1 cellular context compared by ENCODE assay signal in the genomic region with DNA sequence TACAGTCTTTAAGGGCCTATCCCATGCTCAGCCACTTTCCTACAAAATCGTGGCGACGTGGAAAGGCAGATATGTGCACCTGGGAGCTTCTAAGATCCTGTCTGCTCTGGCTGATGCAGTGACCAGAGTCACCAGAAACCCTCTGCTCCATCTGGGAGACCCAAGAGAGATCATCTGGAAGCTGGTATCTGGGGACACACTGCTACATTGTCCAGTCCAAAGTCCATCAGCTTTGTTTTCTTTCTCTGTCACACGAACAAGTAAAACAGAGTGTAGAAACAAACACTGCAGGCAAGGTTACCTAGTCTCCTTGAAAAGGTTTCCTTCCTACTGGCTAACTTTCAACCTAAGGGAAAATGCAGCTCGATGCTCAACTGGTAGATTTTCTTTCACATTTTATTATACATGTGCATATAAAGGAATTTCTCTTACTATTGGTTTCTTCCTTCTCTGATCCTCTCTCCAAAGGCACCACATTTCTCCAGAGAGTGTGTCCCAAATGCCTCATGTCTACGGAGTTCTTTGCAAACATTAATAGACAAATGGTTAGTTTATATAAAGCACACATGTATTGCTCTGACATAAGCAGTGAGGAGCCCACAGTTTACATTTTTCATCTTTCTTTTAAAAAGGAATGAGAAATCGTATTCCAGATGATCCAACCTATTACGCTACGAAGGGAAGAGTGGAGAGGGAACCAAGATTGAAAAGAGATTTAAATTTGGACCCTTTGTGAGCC.
TF ChIP-seq lines count a peak whose summit lies in the region.

No MANE protein-coding gene starts in this region.

TF ChIP-seq in HepG2, 621 proteins besides CTCF, POLR2A, EP300 and RAD21 (continued from another document and continues in another):
- TF ChIP-seq ZNF646 (CRISPR knock-in tag; IDR thresholded peaks at IDR 0.05) = no peak
- TF ChIP-seq NR2F6 (IDR thresholded peaks at IDR 0.05) = no peak
- 0 out of 2 replicates have a peak, but pooled peaks have one; percentile 11 for TF ChIP-seq NR2F6 (CRISPR knock-in tag; IDR thresholded peaks at IDR 0.05)
- TF ChIP-seq ZNF225 (CRISPR knock-in tag; IDR thresholded peaks at IDR 0.05) = no peak
- 0 out of 2 replicates have a peak, but pooled peaks have one; percentile 39 for TF ChIP-seq MED1 (CRISPR knock-in tag; IDR thresholded peaks at IDR 0.05)
- TF ChIP-seq ZNF30 (CRISPR knock-in tag; IDR thresholded peaks at IDR 0.05) = no peak
- no peak for TF ChIP-seq FOXO4 (CRISPR knock-in tag; conservative IDR thresholded peaks at IDR 0.05)
- no peak for TF ChIP-seq SP2 (CRISPR knock-in tag; IDR thresholded peaks at IDR 0.05)
- TF ChIP-seq ZNF557 (CRISPR knock-in tag; IDR thresholded peaks at IDR 0.05) = no peak
- TF ChIP-seq CBX1 (IDR thresholded peaks at IDR 0.05; ENCODE audit: low read depth) = no peak
- TF ChIP-seq ZNF460 (CRISPR knock-in tag; IDR thresholded peaks at IDR 0.05; ENCODE audit: borderline replicate concordance) = no peak
- no peak for TF ChIP-seq IRF1 (CRISPR knock-in tag; IDR thresholded peaks at IDR 0.05; ENCODE audit: low read depth)
- no peak for TF ChIP-seq ZNF549 (CRISPR knock-in tag; IDR thresholded peaks at IDR 0.05)
- TF ChIP-seq POGZ (CRISPR knock-in tag; IDR thresholded peaks at IDR 0.05) = 0 out of 2 replicates have a peak, but pooled peaks have one; percentile 14
- TF ChIP-seq PHB2 (IDR thresholded peaks at IDR 0.05; ENCODE audit: partially characterized antibody) = no peak
- no peak for TF ChIP-seq MLLT10 (CRISPR knock-in tag; IDR thresholded peaks at IDR 0.05)
- peak; percentile 39; the same call in 1 of the 2 replicates for TF ChIP-seq RXRB (CRISPR knock-in tag; IDR thresholded peaks at IDR 0.05; ENCODE audit: borderline replicate concordance)
- TF ChIP-seq, protein P1, sequence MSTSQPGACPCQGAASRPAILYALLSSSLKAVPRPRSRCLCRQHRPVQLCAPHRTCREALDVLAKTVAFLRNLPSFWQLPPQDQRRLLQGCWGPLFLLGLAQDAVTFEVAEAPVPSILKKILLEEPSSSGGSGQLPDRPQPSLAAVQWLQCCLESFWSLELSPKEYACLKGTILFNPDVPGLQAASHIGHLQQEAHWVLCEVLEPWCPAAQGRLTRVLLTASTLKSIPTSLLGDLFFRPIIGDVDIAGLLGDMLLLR (CRISPR knock-in tag; IDR thresholded peaks at IDR 0.05) = no peak
- peak; percentile 45; the same call in 1 of the 2 replicates for TF ChIP-seq SOX5 (CRISPR knock-in tag; IDR thresholded peaks at IDR 0.05; ENCODE audit: borderline replicate concordance)
- no peak for TF ChIP-seq ZNF768 (CRISPR knock-in tag; IDR thresholded peaks at IDR 0.05)
- no peak for TF ChIP-seq NCOA1 (CRISPR knock-in tag; IDR thresholded peaks at IDR 0.05)
- TF ChIP-seq NFATC3 (CRISPR knock-in tag; IDR thresholded peaks at IDR 0.05) = no peak
- no peak for TF ChIP-seq ZNF773 (CRISPR knock-in tag; IDR thresholded peaks at IDR 0.05; ENCODE audit: borderline replicate concordance)
- TF ChIP-seq ZFX (CRISPR knock-in tag; IDR thresholded peaks at IDR 0.05; ENCODE audit: low read depth) = no peak
- no peak for TF ChIP-seq TMF1 (CRISPR knock-in tag; IDR thresholded peaks at IDR 0.05; ENCODE audit: low read depth)
- TF ChIP-seq ZNF207 (IDR thresholded peaks at IDR 0.05; ENCODE audit: borderline replicate concordance) = no peak
- no peak for TF ChIP-seq ZNF720 (CRISPR knock-in tag; IDR thresholded peaks at IDR 0.05)
- TF ChIP-seq FOXA3 (CRISPR knock-in tag; IDR thresholded peaks at IDR 0.05) = peak; percentile 85
- no peak for TF ChIP-seq ARNT (IDR thresholded peaks at IDR 0.05)
- TF ChIP-seq, protein P2, sequence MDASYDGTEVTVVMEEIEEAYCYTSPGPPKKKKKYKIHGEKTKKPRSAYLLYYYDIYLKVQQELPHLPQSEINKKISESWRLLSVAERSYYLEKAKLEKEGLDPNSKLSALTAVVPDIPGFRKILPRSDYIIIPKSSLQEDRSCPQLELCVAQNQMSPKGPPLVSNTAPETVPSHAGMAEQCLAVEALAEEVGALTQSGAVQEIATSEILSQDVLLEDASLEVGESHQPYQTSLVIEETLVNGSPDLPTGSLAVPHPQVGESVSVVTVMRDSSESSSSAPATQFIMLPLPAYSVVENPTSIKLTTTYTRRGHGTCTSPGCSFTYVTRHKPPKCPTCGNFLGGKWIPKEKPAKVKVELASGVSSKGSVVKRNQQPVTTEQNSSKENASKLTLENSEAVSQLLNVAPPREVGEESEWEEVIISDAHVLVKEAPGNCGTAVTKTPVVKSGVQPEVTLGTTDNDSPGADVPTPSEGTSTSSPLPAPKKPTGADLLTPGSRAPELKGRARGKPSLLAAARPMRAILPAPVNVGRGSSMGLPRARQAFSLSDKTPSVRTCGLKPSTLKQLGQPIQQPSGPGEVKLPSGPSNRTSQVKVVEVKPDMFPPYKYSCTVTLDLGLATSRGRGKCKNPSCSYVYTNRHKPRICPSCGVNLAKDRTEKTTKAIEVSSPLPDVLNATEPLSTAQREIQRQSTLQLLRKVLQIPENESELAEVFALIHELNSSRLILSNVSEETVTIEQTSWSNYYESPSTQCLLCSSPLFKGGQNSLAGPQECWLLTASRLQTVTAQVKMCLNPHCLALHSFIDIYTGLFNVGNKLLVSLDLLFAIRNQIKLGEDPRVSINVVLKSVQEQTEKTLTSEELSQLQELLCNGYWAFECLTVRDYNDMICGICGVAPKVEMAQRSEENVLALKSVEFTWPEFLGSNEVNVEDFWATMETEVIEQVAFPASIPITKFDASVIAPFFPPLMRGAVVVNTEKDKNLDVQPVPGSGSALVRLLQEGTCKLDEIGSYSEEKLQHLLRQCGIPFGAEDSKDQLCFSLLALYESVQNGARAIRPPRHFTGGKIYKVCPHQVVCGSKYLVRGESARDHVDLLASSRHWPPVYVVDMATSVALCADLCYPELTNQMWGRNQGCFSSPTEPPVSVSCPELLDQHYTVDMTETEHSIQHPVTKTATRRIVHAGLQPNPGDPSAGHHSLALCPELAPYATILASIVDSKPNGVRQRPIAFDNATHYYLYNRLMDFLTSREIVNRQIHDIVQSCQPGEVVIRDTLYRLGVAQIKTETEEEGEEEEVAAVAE (CRISPR knock-in tag; IDR thresholded peaks at IDR 0.05; ENCODE audit: borderline replicate concordance) = peak; percentile 29; the same call in 1 of the 2 replicates
- TF ChIP-seq RFX5 (IDR thresholded peaks at IDR 0.05; ENCODE audit: low read depth, low read length) = no peak
- TF ChIP-seq PAF1 (CRISPR knock-in tag; IDR thresholded peaks at IDR 0.05) = no peak
- no peak for TF ChIP-seq ZNF567 (CRISPR knock-in tag; IDR thresholded peaks at IDR 0.05; ENCODE audit: borderline replicate concordance)
- TF ChIP-seq ZNF777 (CRISPR knock-in tag; IDR thresholded peaks at IDR 0.05) = no peak
- TF ChIP-seq ERF (CRISPR knock-in tag; IDR thresholded peaks at IDR 0.05) = no peak
- no peak for TF ChIP-seq CHD4 (IDR thresholded peaks at IDR 0.05; ENCODE audit: borderline replicate concordance, low read length)
- no peak for TF ChIP-seq RBAK (CRISPR knock-in tag; IDR thresholded peaks at IDR 0.05)
- no peak for TF ChIP-seq ZFP1 (CRISPR knock-in tag; IDR thresholded peaks at IDR 0.05)
- TF ChIP-seq XBP1 (CRISPR knock-in tag; IDR thresholded peaks at IDR 0.05) = no peak
- TF ChIP-seq MZF1 (CRISPR knock-in tag; IDR thresholded peaks at IDR 0.05; ENCODE audit: borderline replicate concordance) = no peak
- TF ChIP-seq ISL2 (CRISPR knock-in tag; IDR thresholded peaks at IDR 0.05) = no peak
- TF ChIP-seq TFAP4 (IDR thresholded peaks at IDR 0.05; ENCODE audit: borderline replicate concordance, low read depth) = peak; percentile 80; the same call in 1 of the 2 replicates
- TF ChIP-seq HES4 (CRISPR knock-in tag; IDR thresholded peaks at IDR 0.05; ENCODE audit: borderline replicate concordance) = no peak
- no peak for TF ChIP-seq KLF6 (CRISPR knock-in tag; IDR thresholded peaks at IDR 0.05)
- TF ChIP-seq FOXK1 (CRISPR knock-in tag; IDR thresholded peaks at IDR 0.05; ENCODE audit: borderline replicate concordance, low read depth) = peak; percentile 61; the same call in 1 of the 2 replicates
- no peak for TF ChIP-seq FOXA1 (IDR thresholded peaks at IDR 0.05)
- peak; percentile 75 for TF ChIP-seq FOXA1 (CRISPR knock-in tag; IDR thresholded peaks at IDR 0.05)
- TF ChIP-seq, protein P3, sequence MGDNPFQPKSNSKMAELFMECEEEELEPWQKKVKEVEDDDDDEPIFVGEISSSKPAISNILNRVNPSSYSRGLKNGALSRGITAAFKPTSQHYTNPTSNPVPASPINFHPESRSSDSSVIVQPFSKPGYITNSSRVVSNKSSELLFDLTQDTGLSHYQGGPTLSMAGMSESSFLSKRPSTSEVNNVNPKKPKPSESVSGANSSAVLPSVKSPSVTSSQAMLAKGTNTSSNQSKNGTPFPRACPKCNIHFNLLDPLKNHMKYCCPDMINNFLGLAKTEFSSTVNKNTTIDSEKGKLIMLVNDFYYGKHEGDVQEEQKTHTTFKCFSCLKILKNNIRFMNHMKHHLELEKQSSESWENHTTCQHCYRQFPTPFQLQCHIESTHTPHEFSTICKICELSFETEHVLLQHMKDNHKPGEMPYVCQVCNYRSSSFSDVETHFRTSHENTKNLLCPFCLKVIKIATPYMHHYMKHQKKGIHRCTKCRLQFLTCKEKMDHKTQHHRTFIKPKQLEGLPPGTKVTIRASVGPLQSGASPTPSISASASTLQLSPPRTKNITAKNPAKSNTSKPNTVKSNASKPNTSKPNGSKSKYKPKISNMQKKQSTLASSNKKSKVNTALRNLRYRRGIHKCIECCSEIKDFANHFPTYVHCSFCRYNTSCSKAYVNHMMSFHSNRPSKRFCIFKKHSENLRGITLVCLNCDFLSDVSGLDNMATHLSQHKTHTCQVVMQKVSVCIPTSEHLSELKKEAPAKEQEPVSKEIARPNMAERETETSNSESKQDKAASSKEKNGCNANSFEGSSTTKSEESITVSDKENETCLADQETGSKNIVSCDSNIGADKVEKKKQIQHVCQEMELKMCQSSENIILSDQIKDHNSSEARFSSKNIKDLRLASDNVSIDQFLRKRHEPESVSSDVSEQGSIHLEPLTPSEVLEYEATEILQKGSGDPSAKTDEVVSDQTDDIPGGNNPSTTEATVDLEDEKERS (CRISPR knock-in tag; IDR thresholded peaks at IDR 0.05) = no peak
- no peak for TF ChIP-seq ZNF260 (CRISPR knock-in tag; IDR thresholded peaks at IDR 0.05; ENCODE audit: borderline replicate concordance, low read depth)
- peak; percentile 61; the same call in 1 of the 2 replicates for TF ChIP-seq HDAC1 (CRISPR knock-in tag; IDR thresholded peaks at IDR 0.05)
- no peak for TF ChIP-seq BRCA1 (CRISPR knock-in tag; IDR thresholded peaks at IDR 0.05)
